Comparison of ENCODE assay signal across 21 cellular contexts in the genomic region with DNA sequence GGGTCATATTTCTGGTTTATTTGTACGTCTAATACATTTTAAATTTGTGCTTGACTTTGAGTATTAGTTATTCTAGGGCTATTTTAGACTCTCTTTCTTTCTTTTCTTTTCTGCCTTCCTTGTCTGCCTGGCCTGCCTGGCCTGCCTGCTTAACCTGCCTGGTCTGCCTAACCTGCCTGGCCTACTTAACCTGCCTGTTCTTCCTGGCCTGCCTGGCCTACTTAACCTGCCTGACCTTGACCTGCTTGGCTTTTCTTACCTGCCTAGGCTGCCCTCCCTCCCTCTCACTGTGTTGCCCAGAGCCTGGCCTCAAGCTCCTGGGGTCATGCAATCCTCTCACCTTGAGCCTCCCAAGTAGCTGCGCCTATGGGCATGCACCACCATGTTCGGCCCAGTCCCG.
"Had no signal": no experiment of that assay in that cellular context is flagged by ENCODE, and none has a peak within 500 bp of the region (broad histone marks: within the 10 kb centered on the region; RNA-seq: fewer than 3 reads in every experiment).

No MANE protein-coding gene starts in this region.

- ATAC-seq: gastrocnemius medialis; left lobe of liver; naive thymus-derived CD4-positive, alpha-beta T cell; stimulated activated effector memory CD8-positive, alpha-beta T cell treated with anti-CD3 and anti-CD28 coated beads, Interleukin-12 subunit alpha, Interleukin-12 subunit beta, amount 100 ng/mL, for 72 hours had no signal

- H3K27ac Mint-ChIP-seq: nephron; neural progenitor cell; progenitor cell of endocrine pancreas; stimulated activated effector memory CD8-positive, alpha-beta T cell treated with anti-CD3 and anti-CD28 coated beads, Interleukin-12 subunit alpha, Interleukin-12 subunit beta, amount 100 ng/mL, for 72 hours had no signal

- DNase-seq: effector memory CD4-positive, alpha-beta T cell; erythroblast; foreskin fibroblast; gastrocnemius medialis; head of caudate nucleus; kidney; mesendoderm; midbrain; naive thymus-derived CD4-positive, alpha-beta T cell; sigmoid colon; stimulated activated CD4-positive, alpha-beta T cell treated with anti-CD3 and anti-CD28 coated beads, Interleukin-2, amount 100 ng/mL, for 24 hours; stimulated activated CD4-positive, alpha-beta T cell treated with anti-CD3 and anti-CD28 coated beads, Interleukin-4, amount 100 ng/mL, for 24 hours; stimulated activated naive CD4-positive, alpha-beta T cell treated with Interleukin-2 at 50 U/mL for 16 hours; stomach; thyroid gland; trophoblast cell had no signal

- H3K4me3 Mint-ChIP-seq: naive thymus-derived CD4-positive, alpha-beta T cell; nephron; neural progenitor cell; stimulated activated effector memory CD8-positive, alpha-beta T cell treated with anti-CD3 and anti-CD28 coated beads, Interleukin-12 subunit alpha, Interleukin-12 subunit beta, amount 100 ng/mL, for 72 hours had no signal

- H3K36me3 Mint-ChIP-seq: naive thymus-derived CD4-positive, alpha-beta T cell; neural progenitor cell; stimulated activated effector memory CD8-positive, alpha-beta T cell treated with anti-CD3 and anti-CD28 coated beads, Interleukin-12 subunit alpha, Interleukin-12 subunit beta, amount 100 ng/mL, for 72 hours had no signal

- H3K9me3 Mint-ChIP-seq: naive thymus-derived CD4-positive, alpha-beta T cell; nephron; neural progenitor cell; stimulated activated effector memory CD8-positive, alpha-beta T cell treated with anti-CD3 and anti-CD28 coated beads, Interleukin-12 subunit alpha, Interleukin-12 subunit beta, amount 100 ng/mL, for 72 hours had no signal

- H3K4me1 Mint-ChIP-seq: naive thymus-derived CD4-positive, alpha-beta T cell; stimulated activated effector memory CD8-positive, alpha-beta T cell treated with anti-CD3 and anti-CD28 coated beads, Interleukin-12 subunit alpha, Interleukin-12 subunit beta, amount 100 ng/mL, for 72 hours had no signal

- H3K27me3 Mint-ChIP-seq: progenitor cell of endocrine pancreas had no signal
